ENCODE assay signal across 19 cellular contexts in the genomic region with DNA sequence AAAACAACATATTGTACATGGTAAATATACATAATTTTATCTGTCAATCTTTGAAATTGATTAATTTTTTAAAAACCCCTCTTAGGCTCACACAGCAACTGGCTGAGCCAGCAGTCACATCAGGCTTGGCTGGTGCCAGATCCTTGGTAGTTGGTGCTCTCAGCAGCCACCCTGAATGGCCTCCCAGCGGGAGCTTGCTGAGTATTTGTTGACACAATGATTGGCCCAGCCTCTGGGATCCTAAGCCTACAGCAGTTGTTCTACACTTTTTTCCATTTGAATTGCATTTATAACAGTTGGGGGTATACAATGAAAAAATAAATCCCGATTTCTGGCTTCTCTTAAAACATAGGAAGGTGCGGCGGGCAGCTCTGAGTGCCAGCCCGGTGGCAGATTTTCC. TPM values are rescaled to one million over a fixed set of nuclear protein-coding genes. Genes with fewer than 3 reads are reported as not detected.
DNase-seq lines count a peak whose midpoint lies in the region; ATAC-seq and TF ChIP-seq lines count a peak whose summit lies in the region.
"Had no signal": no experiment of that assay in that cellular context is flagged by ENCODE, and none has a peak within 500 bp of the region (broad histone marks: within the 10 kb centered on the region; RNA-seq: fewer than 3 reads in every experiment).

No MANE protein-coding gene starts in this region.

- no peaks in the 10 kb centered on the region for H3K9me3 ChIP-seq in HEK293 (ENCODE audit: control insufficient read depth, insufficient read depth, low read depth, low read length)
- H3K9me3 ChIP-seq: BE2C, gastrocnemius medialis, HAP-1, right atrium auricular region, vagina had no signal

- TF ChIP-seq CTCF in HEK293 (tag by site-specific recombination; IDR thresholded peaks at IDR 0.05) (no peak), WTC11 (IDR thresholded peaks at IDR 0.05) (no peak)

- H3K4me1 ChIP-seq in HEK293 (ENCODE audit: control insufficient read depth, insufficient read depth, low read length), result no peaks in the 10 kb centered on the region
- H3K4me1 ChIP-seq: BE2C had no signal

- peaks cover 72% of the 10 kb centered on the region for H3K36me3 Mint-ChIP-seq in WTC11
- H3K36me3 Mint-ChIP-seq in T-cell, result peaks cover 64% of the 10 kb centered on the region

- POLR2A ChIA-PET in HEK293 (lab: Yijun Ruan, JAX) (no interaction called here), WTC11 (lab: Charles Lee) (interaction anchor here (1.3 kb wide), 1 partner anchor 9 kb away, joined by 5 read pairs; no protein-coding TSS in a partner anchor), T-cell (lab: Charles Lee) (no interaction called here)

- no peak overlapping the region for H3K27ac ChIP-seq in HEK293 (ENCODE audit: extremely low read depth, low read depth, low read length)
- H3K27ac ChIP-seq: gastrocnemius medialis, right atrium auricular region, vagina had no signal

- CTCF ChIA-PET in HEK293 (lab: Yijun Ruan, JAX), result interaction anchor here (1.3 kb wide), 1 partner anchor 11 kb away, joined by 3 read pairs; no protein-coding TSS in a partner anchor
- CTCF ChIA-PET in WTC11 (lab: Charles Lee), result interaction anchor here (0.8 to 4.0 kb wide), 2 partner anchors 16 to 36 kb away, joined by 4 to 12 read pairs; no protein-coding TSS in a partner anchor
- CTCF ChIA-PET in T-cell (lab: Charles Lee), result no interaction called here

- H3K27me3 Mint-ChIP-seq in WTC11 (ENCODE audit: low read depth) (no peaks in the 10 kb centered on the region), T-cell (no peaks in the 10 kb centered on the region)
- H3K27me3 Mint-ChIP-seq: central memory CD8-positive, alpha-beta T cell had no signal

- H3K27ac Mint-ChIP-seq in WTC11, result peak overlapping the region; percentile 27; the same call in 1 of the 2 replicates
- H3K27ac Mint-ChIP-seq in T-cell, result no peak overlapping the region

- H3K4me3 Mint-ChIP-seq in WTC11 (no peak overlapping the region), T-cell (no peak overlapping the region)
- H3K4me3 Mint-ChIP-seq: central memory CD8-positive, alpha-beta T cell had no signal

- H3K9me3 Mint-ChIP-seq in WTC11 (no peaks in the 10 kb centered on the region), T-cell (no peaks in the 10 kb centered on the region)
- H3K9me3 Mint-ChIP-seq: central memory CD8-positive, alpha-beta T cell had no signal

- ATAC-seq in WTC11 (peak; percentile 58), T-cell (replicated peaks in 1 of 4) (no peak)
- ATAC-seq: gastrocnemius medialis, Right ventricle myocardium inferior had no signal

- H3K36me3 ChIP-seq in HEK293 (ENCODE audit: control insufficient read depth in 2 of 2, insufficient read depth in 1 of 2, low read length in 2 of 2), result peaks cover 32 to 81% of the 10 kb centered on the region in 2 experiments

- H3K4me1 Mint-ChIP-seq in WTC11 (peaks cover 18% of the 10 kb centered on the region), T-cell (peaks cover 0 to 15% (median 10%) of the 10 kb centered on the region in 3 donors)
- H3K4me1 Mint-ChIP-seq: central memory CD8-positive, alpha-beta T cell had no signal

- DNase-seq in NCI-H2081 (lab: John Stamatoyannopoulos, UW), result peak; percentile 81 to 96
- DNase-seq in WTC11 (ENCODE audit: low spot score), result no peak
- DNase-seq in smooth muscle cell of the brain vasculature (ENCODE audit: low read depth, low spot score), result peak; percentile 60
- no peak for DNase-seq in A172 (ENCODE audit: low spot score)
- no peak for DNase-seq in activated naive CD4-positive, alpha-beta T cell treated with anti-CD3 and anti-CD28 coated beads, Interleukin-2, amount 50 U/mL, for 16 hours
- DNase-seq in T-cell, result no peak
- DNase-seq: activated CD4-positive, alpha-beta T cell treated with anti-CD3 and anti-CD28 coated beads for 1 hour; BE2C; gastrocnemius medialis; MV-4-11; NK-92 treated with Interleukin-12 subunit alpha and Interleukin-12 subunit beta, amount 100 ng/mL, for 24 hours; stimulated activated CD4-positive, alpha-beta T cell treated with anti-CD3 and anti-CD28 coated beads, Interleukin-4, amount 100 ng/mL, for 24 hours; T-helper 2 cell had no signal

- H3K4me3 ChIP-seq in HEK293 (ENCODE audit: low read depth, low read length), result no peak overlapping the region
- H3K4me3 ChIP-seq: gastrocnemius medialis, HAP-1, right atrium auricular region, vagina had no signal

TF ChIP-seq in HEK293, 187 proteins besides CTCF, POLR2A, EP300 and RAD21 (continues in another document):
- TF ChIP-seq OSR2 (tag by site-specific recombination; IDR thresholded peaks at IDR 0.05), result peak; percentile 71
- TF ChIP-seq, protein P1, sequence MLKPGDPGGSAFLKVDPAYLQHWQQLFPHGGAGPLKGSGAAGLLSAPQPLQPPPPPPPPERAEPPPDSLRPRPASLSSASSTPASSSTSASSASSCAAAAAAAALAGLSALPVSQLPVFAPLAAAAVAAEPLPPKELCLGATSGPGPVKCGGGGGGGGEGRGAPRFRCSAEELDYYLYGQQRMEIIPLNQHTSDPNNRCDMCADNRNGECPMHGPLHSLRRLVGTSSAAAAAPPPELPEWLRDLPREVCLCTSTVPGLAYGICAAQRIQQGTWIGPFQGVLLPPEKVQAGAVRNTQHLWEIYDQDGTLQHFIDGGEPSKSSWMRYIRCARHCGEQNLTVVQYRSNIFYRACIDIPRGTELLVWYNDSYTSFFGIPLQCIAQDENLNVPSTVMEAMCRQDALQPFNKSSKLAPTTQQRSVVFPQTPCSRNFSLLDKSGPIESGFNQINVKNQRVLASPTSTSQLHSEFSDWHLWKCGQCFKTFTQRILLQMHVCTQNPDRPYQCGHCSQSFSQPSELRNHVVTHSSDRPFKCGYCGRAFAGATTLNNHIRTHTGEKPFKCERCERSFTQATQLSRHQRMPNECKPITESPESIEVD (tag by site-specific recombination; IDR thresholded peaks at IDR 0.05), result peak; percentile 68
- peak; percentile 64; the same call in 1 of the 2 replicates for TF ChIP-seq ZBTB17 (tag by site-specific recombination; IDR thresholded peaks at IDR 0.05)
- peak; percentile 36; the same call in 1 of the 2 replicates for TF ChIP-seq GLIS1 (tag by site-specific recombination; IDR thresholded peaks at IDR 0.05)
- TF ChIP-seq ZFP69B (tag by site-specific recombination; IDR thresholded peaks at IDR 0.05), result no peak
- TF ChIP-seq ZNF843 (tag by site-specific recombination; IDR thresholded peaks at IDR 0.05), result 0 out of 2 replicates have a peak, but pooled peaks have one; percentile 47
- TF ChIP-seq ZSCAN30 (tag by site-specific recombination; IDR thresholded peaks at IDR 0.05), result peak; percentile 61; the same call in 1 of the 2 replicates
- TF ChIP-seq, protein P2, sequence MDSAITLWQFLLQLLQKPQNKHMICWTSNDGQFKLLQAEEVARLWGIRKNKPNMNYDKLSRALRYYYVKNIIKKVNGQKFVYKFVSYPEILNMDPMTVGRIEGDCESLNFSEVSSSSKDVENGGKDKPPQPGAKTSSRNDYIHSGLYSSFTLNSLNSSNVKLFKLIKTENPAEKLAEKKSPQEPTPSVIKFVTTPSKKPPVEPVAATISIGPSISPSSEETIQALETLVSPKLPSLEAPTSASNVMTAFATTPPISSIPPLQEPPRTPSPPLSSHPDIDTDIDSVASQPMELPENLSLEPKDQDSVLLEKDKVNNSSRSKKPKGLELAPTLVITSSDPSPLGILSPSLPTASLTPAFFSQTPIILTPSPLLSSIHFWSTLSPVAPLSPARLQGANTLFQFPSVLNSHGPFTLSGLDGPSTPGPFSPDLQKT (IDR thresholded peaks at IDR 0.05; ENCODE audit: borderline replicate concordance, low read depth, low read length), result no peak
- TF ChIP-seq ZNF548 (tag by site-specific recombination; IDR thresholded peaks at IDR 0.05), result no peak
- TF ChIP-seq ZIC2 (tag by site-specific recombination; IDR thresholded peaks at IDR 0.05), result peak; percentile 77

TF ChIP-seq in WTC11, 78 proteins besides CTCF, POLR2A, EP300 and RAD21 (continues in another document):
- TF ChIP-seq TCF7 (CRISPR knock-in tag; IDR thresholded peaks at IDR 0.05; ENCODE audit: low read depth), result no peak
- TF ChIP-seq, protein P3, sequence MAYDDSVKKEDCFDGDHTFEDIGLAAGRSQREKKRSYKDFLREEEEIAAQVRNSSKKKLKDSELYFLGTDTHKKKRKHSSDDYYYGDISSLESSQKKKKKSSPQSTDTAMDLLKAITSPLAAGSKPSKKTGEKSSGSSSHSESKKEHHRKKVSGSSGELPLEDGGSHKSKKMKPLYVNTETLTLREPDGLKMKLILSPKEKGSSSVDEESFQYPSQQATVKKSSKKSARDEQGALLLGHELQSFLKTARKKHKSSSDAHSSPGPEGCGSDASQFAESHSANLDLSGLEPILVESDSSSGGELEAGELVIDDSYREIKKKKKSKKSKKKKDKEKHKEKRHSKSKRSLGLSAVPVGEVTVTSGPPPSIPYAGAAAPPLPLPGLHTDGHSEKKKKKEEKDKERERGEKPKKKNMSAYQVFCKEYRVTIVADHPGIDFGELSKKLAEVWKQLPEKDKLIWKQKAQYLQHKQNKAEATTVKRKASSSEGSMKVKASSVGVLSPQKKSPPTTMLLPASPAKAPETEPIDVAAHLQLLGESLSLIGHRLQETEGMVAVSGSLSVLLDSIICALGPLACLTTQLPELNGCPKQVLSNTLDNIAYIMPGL (CRISPR knock-in tag; IDR thresholded peaks at IDR 0.05), result no peak
- TF ChIP-seq JUN (CRISPR knock-in tag; IDR thresholded peaks at IDR 0.05), result no peak
- TF ChIP-seq, protein P4, sequence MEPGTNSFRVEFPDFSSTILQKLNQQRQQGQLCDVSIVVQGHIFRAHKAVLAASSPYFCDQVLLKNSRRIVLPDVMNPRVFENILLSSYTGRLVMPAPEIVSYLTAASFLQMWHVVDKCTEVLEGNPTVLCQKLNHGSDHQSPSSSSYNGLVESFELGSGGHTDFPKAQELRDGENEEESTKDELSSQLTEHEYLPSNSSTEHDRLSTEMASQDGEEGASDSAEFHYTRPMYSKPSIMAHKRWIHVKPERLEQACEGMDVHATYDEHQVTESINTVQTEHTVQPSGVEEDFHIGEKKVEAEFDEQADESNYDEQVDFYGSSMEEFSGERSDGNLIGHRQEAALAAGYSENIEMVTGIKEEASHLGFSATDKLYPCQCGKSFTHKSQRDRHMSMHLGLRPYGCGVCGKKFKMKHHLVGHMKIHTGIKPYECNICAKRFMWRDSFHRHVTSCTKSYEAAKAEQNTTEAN (CRISPR knock-in tag; IDR thresholded peaks at IDR 0.05), result no peak
- TF ChIP-seq ZNF416 (CRISPR knock-in tag; IDR thresholded peaks at IDR 0.05), result no peak
- no peak for TF ChIP-seq ZNF396 (CRISPR knock-in tag; IDR thresholded peaks at IDR 0.05; ENCODE audit: borderline replicate concordance)

RNA-seq across cellular contexts. Expression of a gene that starts 11.1 kb away (rescaled TPM):
- total RNA-seq in WTC11 (2021) (26.2 to 32.3 TPM (median 26.4 TPM) in 3 replicates), T-cell (10 to 100 TPM; 21.1 to 48.7 (median 43.5) TPM)
- total RNA-seq in A172 (2014; rRNA removed; shearing (Covaris generic)), result 5.4 and 9.2 TPM in 2 replicates

Comparison
In these comparisons a context has a peak if more than half of its experiments do, and no peak if none do; other contexts are left out.
1. DNase-seq: peak in NCI-H2081 (2 of 2) and smooth muscle cell of the brain vasculature (single experiment); none in WTC11 (single experiment), A172 (single experiment), activated naive CD4-positive, alpha-beta T cell treated with anti-CD3 and anti-CD28 coated beads, Interleukin-2, amount 50 U/mL, for 16 hours (single experiment) and T-cell (0 of 34).
2. CTCF ChIA-PET loops: an anchor here in HEK293 (1.3 kb wide) and WTC11 (0.8 to 4.0 kb wide); none called in T-cell.